ENCODE assay signal across 14 cellular contexts in the genomic region with DNA sequence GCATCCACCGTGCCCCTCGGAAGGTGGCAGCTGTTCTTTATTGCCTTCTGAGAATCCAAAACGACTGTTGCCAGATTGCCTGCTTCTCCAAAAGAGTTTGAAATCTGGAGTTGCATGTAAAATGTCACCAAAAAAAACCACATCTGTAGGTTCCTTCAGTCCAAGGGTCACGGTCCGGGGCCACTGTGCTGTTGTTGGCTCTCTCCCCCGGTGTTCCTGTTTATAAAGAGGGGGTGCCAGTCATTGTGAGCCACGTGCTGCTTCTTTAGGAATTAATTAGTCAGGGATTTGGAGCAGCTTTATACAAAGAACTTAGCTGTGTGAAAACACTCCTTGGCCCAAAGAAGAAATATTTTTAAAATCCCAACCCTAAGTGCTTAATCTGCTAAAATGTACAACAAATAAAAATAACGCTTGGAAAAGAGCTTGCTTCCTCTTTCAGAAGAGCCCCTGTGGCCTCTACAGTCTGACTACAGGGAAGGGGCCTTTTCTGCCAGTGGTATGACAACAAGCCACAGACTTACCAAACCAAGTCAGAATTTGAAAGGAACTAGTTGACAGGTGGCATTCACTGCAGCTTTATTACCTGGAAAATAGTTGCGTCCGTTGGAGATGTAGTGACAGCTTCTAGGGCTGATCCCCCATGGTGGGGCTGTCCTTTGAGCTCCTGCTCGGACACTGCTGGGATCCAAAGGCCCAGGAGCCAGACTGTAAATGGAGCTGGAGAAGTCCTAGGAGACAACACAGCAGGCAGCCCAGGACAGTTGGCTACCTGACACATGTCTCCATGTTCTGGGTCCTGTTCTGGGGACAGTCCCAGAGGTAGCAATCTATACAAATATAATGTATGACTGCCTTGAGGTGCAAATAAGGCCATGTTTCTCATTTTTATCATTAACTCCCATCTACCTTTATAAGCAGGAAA.
DNase-seq lines count a peak whose midpoint lies in the region; ATAC-seq and TF ChIP-seq lines count a peak whose summit lies in the region.
"Had no signal": no experiment of that assay in that cellular context is flagged by ENCODE, and none has a peak within 500 bp of the region (broad histone marks: within the 10 kb centered on the region; RNA-seq: fewer than 3 reads in every experiment).

No MANE protein-coding gene starts in this region.

- H3K9ac ChIP-seq in trophoblast cell (ENCODE audit: low read length) (no peak overlapping the region), mesendoderm (ENCODE audit: low read length) (no peak overlapping the region)

- peak overlapping the region; percentile 46; the same call in 1 of the 2 replicates for H2AFZ ChIP-seq in OCI-LY7 (ENCODE audit: low read length)
- H2AFZ ChIP-seq in trophoblast cell (ENCODE audit: insufficient read depth, low read length, poor library complexity), result no peak overlapping the region

- H3K36me3 ChIP-seq in OCI-LY7 (ENCODE audit: insufficient read depth, low read length) (no peaks in the 10 kb centered on the region), lower lobe of right lung (no peaks in the 10 kb centered on the region), trophoblast cell (ENCODE audit: control insufficient read depth in 1 of 2, insufficient read depth in 2 of 2, low read length in 2 of 2) (no peaks in the 10 kb centered on the region), mesendoderm (ENCODE audit: control insufficient read depth, insufficient read depth, low read length) (no peaks in the 10 kb centered on the region)
- H3K36me3 ChIP-seq: uterus had no signal

- peak; percentile 72 for ATAC-seq in HG02759 (IDR thresholded peaks at IDR 0.05; ENCODE audit: unreplicated experiment)
- ATAC-seq in lower lobe of right lung, result peak; percentile 44 to 54
- ATAC-seq: activated CD8-positive, alpha-beta memory T cell treated with anti-CD3 and anti-CD28 coated beads, Interleukin-2, amount 10 ng/mL, durations not matched to agents 7 days and 5 days; activated naive CD8-positive, alpha-beta T cell treated with anti-CD3 and anti-CD28 coated beads, Interleukin-2, amount 50 U/mL, for 24 hours had no signal

- H4K12ac ChIP-seq in trophoblast cell (ENCODE audit: low read depth, low read length), result no peak overlapping the region

- intact Hi-C loops in CD14-positive monocyte (cut with micrococcal nuclease), result no loop called here
- intact Hi-C loops in OCI-LY7 (cut with micrococcal nuclease; ENCODE audit: unreplicated experiment), result no loop called here
- intact Hi-C loops in lower lobe of right lung (cut with DNase I), result no loop called here
- intact Hi-C loops in MCF 10A (cut with micrococcal nuclease), result no loop called here

- peak overlapping the region in 1 of 2 donors; percentile 74 for H3K4me3 Mint-ChIP-seq in CD14-positive monocyte
- no peak overlapping the region for H3K4me3 Mint-ChIP-seq in MCF 10A (ENCODE audit: unreplicated experiment)
- H3K4me3 Mint-ChIP-seq: activated CD8-positive, alpha-beta memory T cell treated with anti-CD3 and anti-CD28 coated beads, Interleukin-2, amount 10 ng/mL, durations not matched to agents 7 days and 5 days; activated naive CD8-positive, alpha-beta T cell treated with anti-CD3 and anti-CD28 coated beads, Interleukin-2, amount 50 U/mL, for 24 hours; immature natural killer cell had no signal

- H3K27me3 Mint-ChIP-seq in CD14-positive monocyte (ENCODE audit: low read depth in 3 of 3), result peaks cover 2 to 6% (median 4%) of the 10 kb centered on the region in 3 donors
- no peaks in the 10 kb centered on the region for H3K27me3 Mint-ChIP-seq in MCF 10A (ENCODE audit: insufficient read depth, unreplicated experiment)

- H2AK5ac ChIP-seq in trophoblast cell (ENCODE audit: low read length) (no peak overlapping the region), mesendoderm (ENCODE audit: low read length) (no peak overlapping the region)

- H3K79me1 ChIP-seq in trophoblast cell (ENCODE audit: low read length), result no peaks in the 10 kb centered on the region
- no peaks in the 10 kb centered on the region for H3K79me1 ChIP-seq in mesendoderm (ENCODE audit: low read length)

- DNase-seq in CD14-positive monocyte (ENCODE audit: low spot score) (no peak), OCI-LY7 (ENCODE audit: low spot score) (no peak), lower lobe of right lung (peak; percentile 59), MCF 10A (ENCODE audit: unreplicated experiment) (no peak), T1000 (lab: John Stamatoyannopoulos, UW) (no peak), trophoblast cell (no peak), mesendoderm (no peak)
- DNase-seq: activated CD8-positive, alpha-beta memory T cell treated with anti-CD3 and anti-CD28 coated beads, Interleukin-2, amount 10 ng/mL, durations not matched to agents 7 days and 5 days; activated naive CD8-positive, alpha-beta T cell treated with anti-CD3 and anti-CD28 coated beads, Interleukin-2, amount 50 U/mL, for 24 hours; cortex of kidney; immature natural killer cell; NCI-H2081 treated with DMSO at 0.1 percent for 48 hours; uterus had no signal

- H3K23ac ChIP-seq in trophoblast cell (ENCODE audit: low read length), result no peak overlapping the region
- H3K23ac ChIP-seq in mesendoderm (ENCODE audit: low read length), result no peak overlapping the region

- no peak overlapping the region for H2BK15ac ChIP-seq in mesendoderm (replicated peaks; ENCODE audit: low read depth)

- no peaks in the 10 kb centered on the region for H4K20me1 ChIP-seq in OCI-LY7 (ENCODE audit: insufficient read depth, low read length)

- no peak overlapping the region for H3K14ac ChIP-seq in trophoblast cell (ENCODE audit: low read length)

- H3K4me1 ChIP-seq in OCI-LY7 (ENCODE audit: insufficient read depth, low read length, poor library complexity, severe bottlenecking), result peaks cover 29% of the 10 kb centered on the region
- H3K4me1 ChIP-seq in lower lobe of right lung, result peaks cover 24% of the 10 kb centered on the region
- H3K4me1 ChIP-seq in trophoblast cell (ENCODE audit: control insufficient read depth in 1 of 2, insufficient read depth in 2 of 2, low read length in 2 of 2), result no peaks in the 10 kb centered on the region
- H3K4me1 ChIP-seq in mesendoderm (ENCODE audit: control insufficient read depth, low read depth, low read length), result no peaks in the 10 kb centered on the region
- H3K4me1 ChIP-seq: uterus had no signal

- no peak overlapping the region for H3K56ac ChIP-seq in mesendoderm (ENCODE audit: low read length)

- BruUV-seq in OCI-LY7 (replicated peaks; lab: Mats Ljungman, UMichigan), result no TSS peak
- no TSS peak for BruUV-seq in MCF 10A (replicated peaks; lab: Mats Ljungman, UMichigan)

- H3K4me1 Mint-ChIP-seq in CD14-positive monocyte (peaks cover 37% of the 10 kb centered on the region), MCF 10A (ENCODE audit: insufficient read depth, unreplicated experiment) (peaks cover 11% of the 10 kb centered on the region)
- H3K4me1 Mint-ChIP-seq: immature natural killer cell had no signal

- peak overlapping the region; percentile 11 to 80 (median 71) for H3K27ac Mint-ChIP-seq in CD14-positive monocyte
- no peak overlapping the region for H3K27ac Mint-ChIP-seq in MCF 10A (ENCODE audit: low read depth, unreplicated experiment)
- H3K27ac Mint-ChIP-seq: activated CD8-positive, alpha-beta memory T cell treated with anti-CD3 and anti-CD28 coated beads, Interleukin-2, amount 10 ng/mL, durations not matched to agents 7 days and 5 days; immature natural killer cell had no signal

- no peaks in the 10 kb centered on the region for H3K9me2 ChIP-seq in OCI-LY7 (ENCODE audit: insufficient read depth, low read length)

- H3K27me3 ChIP-seq in lower lobe of right lung (ENCODE audit: low read depth) (no peaks in the 10 kb centered on the region), trophoblast cell (ENCODE audit: insufficient read depth, low read length) (no peaks in the 10 kb centered on the region), mesendoderm (ENCODE audit: insufficient read depth, low read length, poor library complexity) (no peaks in the 10 kb centered on the region)
- H3K27me3 ChIP-seq: uterus had no signal

- no peak overlapping the region for H2BK120ac ChIP-seq in trophoblast cell (ENCODE audit: insufficient read depth, low read length, poor library complexity)
- H2BK120ac ChIP-seq in mesendoderm (ENCODE audit: low read depth, low read length), result no peak overlapping the region

- H3K4ac ChIP-seq in trophoblast cell (ENCODE audit: low read depth, low read length) (no peak overlapping the region), mesendoderm (ENCODE audit: low read depth, low read length) (no peak overlapping the region)

- peak overlapping the region; percentile 47 for H3K4me2 ChIP-seq in OCI-LY7 (ENCODE audit: low read length)
- no peak overlapping the region for H3K4me2 ChIP-seq in trophoblast cell (ENCODE audit: low read length)
- H3K4me2 ChIP-seq in mesendoderm (ENCODE audit: low read length), result no peak overlapping the region

- no peaks in the 10 kb centered on the region for H3K9me3 ChIP-seq in OCI-LY7 (ENCODE audit: low read length)
- H3K9me3 ChIP-seq in lower lobe of right lung, result no peaks in the 10 kb centered on the region
- H3K9me3 ChIP-seq in trophoblast cell (ENCODE audit: insufficient read depth, low read depth, low read length), result no peaks in the 10 kb centered on the region
- H3K9me3 ChIP-seq: uterus had no signal

- H3K18ac ChIP-seq in trophoblast cell (ENCODE audit: low read length) (no peak overlapping the region), mesendoderm (ENCODE audit: low read length) (no peak overlapping the region)

- H3K9me3 Mint-ChIP-seq in CD14-positive monocyte (no peaks in the 10 kb centered on the region), MCF 10A (ENCODE audit: unreplicated experiment) (no peaks in the 10 kb centered on the region)
- H3K9me3 Mint-ChIP-seq: activated naive CD8-positive, alpha-beta T cell treated with anti-CD3 and anti-CD28 coated beads, Interleukin-2, amount 50 U/mL, for 24 hours; immature natural killer cell had no signal

- TF ChIP-seq CTCF in CD14-positive monocyte (IDR thresholded peaks at IDR 0.05) (peak; percentile 6), OCI-LY7 (conservative IDR thresholded peaks at IDR 0.05; ENCODE audit: low read length) (no peak), lower lobe of right lung (IDR thresholded peaks at IDR 0.05) (no peak), MCF 10A (IDR thresholded peaks at IDR 0.05; ENCODE audit: unreplicated experiment) (no peak)

- H2BK12ac ChIP-seq in trophoblast cell (ENCODE audit: low read length), result no peak overlapping the region

- H4K91ac ChIP-seq in trophoblast cell (ENCODE audit: low read depth, low read length), result no peak overlapping the region

- peak overlapping the region; percentile 10 for H3K27ac ChIP-seq in OCI-LY7 (ENCODE audit: low read depth, low read length, poor library complexity, severe bottlenecking)
- no peak overlapping the region for H3K27ac ChIP-seq in lower lobe of right lung
- H3K27ac ChIP-seq in trophoblast cell (ENCODE audit: low read depth, low read length), result no peak overlapping the region
- no peak overlapping the region for H3K27ac ChIP-seq in mesendoderm (ENCODE audit: low read depth, low read length)
- H3K27ac ChIP-seq: uterus had no signal

- H2BK5ac ChIP-seq in trophoblast cell (ENCODE audit: low read depth, low read length, poor library complexity), result no peak overlapping the region
- H2BK5ac ChIP-seq in mesendoderm (ENCODE audit: low read length), result no peak overlapping the region

- H3K36me3 Mint-ChIP-seq in CD14-positive monocyte, result no peaks in the 10 kb centered on the region
- no peaks in the 10 kb centered on the region for H3K36me3 Mint-ChIP-seq in MCF 10A (ENCODE audit: insufficient read depth, unreplicated experiment)
- H3K36me3 Mint-ChIP-seq: activated CD8-positive, alpha-beta memory T cell treated with anti-CD3 and anti-CD28 coated beads, Interleukin-2, amount 10 ng/mL, durations not matched to agents 7 days and 5 days; immature natural killer cell had no signal

- no peak overlapping the region for H3K4me3 ChIP-seq in OCI-LY7 (ENCODE audit: low read depth, low read length, poor library complexity, severe bottlenecking)
- no peak overlapping the region for H3K4me3 ChIP-seq in lower lobe of right lung
- no peak overlapping the region for H3K4me3 ChIP-seq in trophoblast cell (ENCODE audit: low read depth, low read length)
- H3K4me3 ChIP-seq in mesendoderm (ENCODE audit: low read length), result no peak overlapping the region
- H3K4me3 ChIP-seq: uterus had no signal

- H3K79me2 ChIP-seq in OCI-LY7 (ENCODE audit: insufficient read depth, low read depth, low read length) (no peaks in the 10 kb centered on the region), trophoblast cell (ENCODE audit: control insufficient read depth, insufficient read depth, low read length, poor library complexity) (no peaks in the 10 kb centered on the region), mesendoderm (ENCODE audit: control insufficient read depth, insufficient read depth, low read length) (no peaks in the 10 kb centered on the region)

- no CpG with 5 or more reads among the region's 11 CpGs for WGBS in trophoblast cell (ENCODE audit: extremely low coverage, insufficient coverage, insufficient read length)
- WGBS in mesendoderm (ENCODE audit: extremely low coverage, insufficient coverage, low lambda C conversion rate), result no CpG with 5 or more reads among the region's 11 CpGs

- H4K5ac ChIP-seq in mesendoderm (ENCODE audit: low read length), result no peak overlapping the region

- H4K8ac ChIP-seq in trophoblast cell (ENCODE audit: low read depth, low read length) (no peak overlapping the region), mesendoderm (ENCODE audit: low read depth, low read length) (no peak overlapping the region)

- CTCF ChIA-PET in OCI-LY7 (lab: Charles Lee; ENCODE audit: unreplicated experiment) (interaction anchor here (0.6 kb wide), 1 partner anchor 82 kb away, joined by 4 read pairs; no protein-coding TSS in a partner anchor), MCF 10A (lab: Yijun Ruan, JAX) (interaction anchor here (0.6 to 1.7 kb wide), 10 partner anchors 20 to 796 kb away, joined by 3 to 5 read pairs (median 3); no protein-coding TSS in a partner anchor)

- POLR2A ChIA-PET in OCI-LY7 (lab: Charles Lee), result interaction anchor here (0.6 to 2.7 kb wide), 6 partner anchors 10 to 86 kb away, joined by 3 to 18 read pairs (median 5); no protein-coding TSS in a partner anchor
- POLR2A ChIA-PET in MCF 10A (lab: Yijun Ruan, JAX), result interaction anchor here (0.6 to 2.1 kb wide), 5 partner anchors 40 to 243 kb away, joined by 3 to 12 read pairs (median 3); a partner anchor contains a TSS
